10 cellular contexts compared by ENCODE assay signal in the genomic region with DNA sequence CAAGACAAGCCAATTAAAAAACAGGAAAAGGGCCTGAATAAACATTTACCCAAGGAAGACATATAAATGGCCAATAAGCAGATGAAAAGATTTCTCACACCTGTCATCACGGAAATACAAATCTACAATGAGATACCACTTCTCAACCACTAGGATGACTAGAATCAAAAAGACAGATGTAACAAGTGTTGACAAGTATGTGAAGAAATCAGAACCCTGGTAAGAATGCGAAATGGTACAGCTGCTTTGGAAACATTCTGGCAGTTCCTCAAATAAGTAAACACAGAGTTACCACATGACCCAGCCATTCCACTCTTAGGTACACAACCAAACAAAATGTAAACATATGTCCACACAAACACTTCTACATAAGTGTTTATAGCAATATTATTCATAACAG. TPM values are rescaled to one million over a fixed set of nuclear protein-coding genes. Genes with fewer than 3 reads are reported as not detected.
DNase-seq lines count a peak whose midpoint lies in the region; ATAC-seq and TF ChIP-seq lines count a peak whose summit lies in the region.
"Had no signal": no experiment of that assay in that cellular context is flagged by ENCODE, and none has a peak within 500 bp of the region (broad histone marks: within the 10 kb centered on the region; RNA-seq: fewer than 3 reads in every experiment).

No MANE protein-coding gene starts in this region.

- H3K4me2 ChIP-seq in OCI-LY7 (ENCODE audit: low read length): no peak overlapping the region

- H3K9me3 ChIP-seq in OCI-LY7 (ENCODE audit: low read length) (no peaks in the 10 kb centered on the region), aorta (ENCODE audit: control insufficient read depth, low read length) (no peaks in the 10 kb centered on the region)

- DNase-seq in SKM-1 treated with dmso at 0.1 percent for 144 hours (lab: John Stamatoyannopoulos, UW; ENCODE audit: unreplicated experiment): peak; percentile 2
- no peak for DNase-seq in SKM-1 (lab: John Stamatoyannopoulos, UW; ENCODE audit: unreplicated experiment)
- peak; percentile 15 for DNase-seq in OCI-LY7 (ENCODE audit: low spot score)
- DNase-seq in fibroblast of pulmonary artery (ENCODE audit: low read depth): peak; percentile 60
- DNase-seq in stimulated activated naive B cell treated with anti-CD40 and anti-IgM and Interleukin-4, amounts not matched to agents 10 μg/mL and 1 μg/mL and 100 μg/mL, for 72 hours: no peak
- no peak for DNase-seq in aorta
- DNase-seq in erythroblast (lab: John Stamatoyannopoulos, UW): no peak
- DNase-seq: amygdala, NCI-H1694 had no signal

- H3K36me3 ChIP-seq in OCI-LY7 (ENCODE audit: insufficient read depth, low read length) (peaks cover 56% of the 10 kb centered on the region), aorta (ENCODE audit: control insufficient read depth in 1 of 2, insufficient read depth in 2 of 2, low read length in 1 of 2) (no peaks in the 10 kb centered on the region)

- 81 to 83% methylated on average over 2 of the region's 2 CpGs for WGBS in aorta, 2 donors

- no peak overlapping the region for H3K4me3 Mint-ChIP-seq in stimulated activated naive B cell treated with anti-CD40 and anti-IgM and Interleukin-4, amounts not matched to agents 10 μg/mL and 1 μg/mL and 100 μg/mL, for 72 hours

- POLR2A ChIA-PET in OCI-LY7 (lab: Charles Lee): interaction anchor here (0.6 to 2.8 kb wide), 3 partner anchors 11 to 29 kb away, joined by 3 to 11 read pairs (median 7); no protein-coding TSS in a partner anchor

- ATAC-seq in stimulated activated naive B cell treated with anti-CD40 and anti-IgM and Interleukin-4, amounts not matched to agents 10 μg/mL and 1 μg/mL and 100 μg/mL, for 72 hours (replicated peaks): peak; percentile 25 to 45
- no peak for ATAC-seq in aorta (ENCODE audit: low FRiP score)
- ATAC-seq in HG03039 (IDR thresholded peaks at IDR 0.05; ENCODE audit: unreplicated experiment): no peak

- H3K9me2 ChIP-seq in OCI-LY7 (ENCODE audit: insufficient read depth, low read length): no peaks in the 10 kb centered on the region

- no TSS peak for BruUV-seq in OCI-LY7 (replicated peaks; lab: Mats Ljungman, UMichigan)

- CTCF ChIA-PET in OCI-LY7 (lab: Charles Lee; ENCODE audit: unreplicated experiment): no interaction called here

- TF ChIP-seq CTCF in OCI-LY7 (conservative IDR thresholded peaks at IDR 0.05; ENCODE audit: low read length) (peak; percentile 31; the same call in 1 of the 2 replicates), fibroblast of pulmonary artery (IDR thresholded peaks at IDR 0.05; ENCODE audit: low read length, missing control alignments) (peak; percentile 5)

- H3K79me2 ChIP-seq in OCI-LY7 (ENCODE audit: insufficient read depth, low read depth, low read length): no peaks in the 10 kb centered on the region

- H3K27ac ChIP-seq in OCI-LY7 (ENCODE audit: low read depth, low read length, poor library complexity, severe bottlenecking) (no peak overlapping the region), aorta (ENCODE audit: low read depth in 1 of 2, low read length in 2 of 2) (no peak overlapping the region)

- no peak overlapping the region for H3K27ac Mint-ChIP-seq in stimulated activated naive B cell treated with anti-CD40 and anti-IgM and Interleukin-4, amounts not matched to agents 10 μg/mL and 1 μg/mL and 100 μg/mL, for 72 hours

- H3K4me1 ChIP-seq in OCI-LY7 (ENCODE audit: insufficient read depth, low read length, poor library complexity, severe bottlenecking): peaks cover 31% of the 10 kb centered on the region
- H3K4me1 ChIP-seq in aorta (ENCODE audit: control insufficient read depth in 1 of 2, insufficient read depth in 2 of 2, low read length in 2 of 2): peaks cover 2 to 3% of the 10 kb centered on the region in 2 donors

- no peak overlapping the region for H2AFZ ChIP-seq in OCI-LY7 (ENCODE audit: low read length)

- H3K4me3 ChIP-seq in OCI-LY7 (ENCODE audit: low read depth, low read length, poor library complexity, severe bottlenecking) (no peak overlapping the region), fibroblast of pulmonary artery (replicated peaks; ENCODE audit: low read depth, low read length) (no peak overlapping the region), aorta (ENCODE audit: low read length in 2 of 2) (no peak overlapping the region)

- intact Hi-C loops in OCI-LY7 (cut with micrococcal nuclease; ENCODE audit: unreplicated experiment) (no loop called here), aorta (cut with DNase I) (no loop called here)

- H4K20me1 ChIP-seq in OCI-LY7 (ENCODE audit: insufficient read depth, low read length): no peaks in the 10 kb centered on the region

- H3K27me3 Mint-ChIP-seq in stimulated activated naive B cell treated with anti-CD40 and anti-IgM and Interleukin-4, amounts not matched to agents 10 μg/mL and 1 μg/mL and 100 μg/mL, for 72 hours: no peaks in the 10 kb centered on the region

- TF ChIP-seq POLR2A in erythroblast (IDR thresholded peaks at IDR 0.05; ENCODE audit: low read length): no peak

- peaks cover 22 to 36% of the 10 kb centered on the region in 2 donors for H3K36me3 Mint-ChIP-seq in stimulated activated naive B cell treated with anti-CD40 and anti-IgM and Interleukin-4, amounts not matched to agents 10 μg/mL and 1 μg/mL and 100 μg/mL, for 72 hours

- no peaks in the 10 kb centered on the region for H3K27me3 ChIP-seq in aorta (ENCODE audit: control insufficient read depth in 1 of 2, insufficient read depth in 2 of 2, low read length in 1 of 2)

- peaks cover 17 to 35% of the 10 kb centered on the region in 2 donors for H3K4me1 Mint-ChIP-seq in stimulated activated naive B cell treated with anti-CD40 and anti-IgM and Interleukin-4, amounts not matched to agents 10 μg/mL and 1 μg/mL and 100 μg/mL, for 72 hours

- no peaks in the 10 kb centered on the region for H3K9me3 Mint-ChIP-seq in stimulated activated naive B cell treated with anti-CD40 and anti-IgM and Interleukin-4, amounts not matched to agents 10 μg/mL and 1 μg/mL and 100 μg/mL, for 72 hours

RNA-seq across cellular contexts. Expression of a gene that starts 32.5 kb away (rescaled TPM):
- total RNA-seq in OCI-LY7 (2014; rRNA removed; shearing (Covaris generic)): 4.4 TPM in 2 replicates
- total RNA-seq in OCI-LY7 (2022) (5.4 and 5.6 TPM in 2 replicates), aorta (1 to 10 TPM; 1.3 to 2.1 TPM)
- polyA plus RNA-seq in aorta: 1 to 10 TPM in 1 of 2 donors, under 1 TPM in 1; 0.88 to 1.7 TPM

RNA-seq across cellular contexts. Expression of a gene that starts 39.5 kb away (rescaled TPM):
- 140 and 158 TPM in 2 replicates for total RNA-seq in OCI-LY7 (2014; rRNA removed; shearing (Covaris generic))
- 274 and 310 TPM in 2 replicates for total RNA-seq in OCI-LY7 (2022)
- total RNA-seq in aorta: 100 to 1,000 TPM; 212 to 249 TPM
- polyA plus RNA-seq in aorta: 100 to 1,000 TPM; 249 to 397 TPM

RNA-seq across cellular contexts. Expression of a gene that starts 39.7 kb away (rescaled TPM):
- total RNA-seq in OCI-LY7 (2014; rRNA removed; shearing (Covaris generic)): 0.44 and 0.66 TPM in 2 replicates
- total RNA-seq in OCI-LY7 (2022) (1.7 and 2.2 TPM in 2 replicates), aorta (under 1 TPM; 0.19 to 0.39 TPM)
- polyA plus RNA-seq in aorta: under 1 TPM in 1 of 2 donors, not detected in 1; 0.84 TPM

RNA-seq across cellular contexts. Expression of a gene that starts 57.5 kb away (rescaled TPM):
- total RNA-seq in OCI-LY7 (2014; rRNA removed; shearing (Covaris generic)): 19.6 and 21.6 TPM in 2 replicates
- total RNA-seq in OCI-LY7 (2022) (42.4 and 45.7 TPM in 2 replicates), aorta (100 to 1,000 TPM; 100 to 131 TPM)
- 10 to 100 TPM in 1 of 2 donors, 1 to 10 TPM in 1; 8.4 to 17.7 TPM for polyA plus RNA-seq in aorta

Comparison
In these comparisons a context has a peak if more than half of its experiments do, and no peak if none do; other contexts are left out.
1. DNase-seq: peak in SKM-1 treated with dmso at 0.1 percent for 144 hours (single experiment), OCI-LY7 (single experiment) and fibroblast of pulmonary artery (single experiment); none in SKM-1 (single experiment), stimulated activated naive B cell treated with anti-CD40 and anti-IgM and Interleukin-4, amounts not matched to agents 10 μg/mL and 1 μg/mL and 100 μg/mL, for 72 hours (single experiment), aorta (0 of 2) and erythroblast (0 of 2).
2. ATAC-seq: peak in stimulated activated naive B cell treated with anti-CD40 and anti-IgM and Interleukin-4, amounts not matched to agents 10 μg/mL and 1 μg/mL and 100 μg/mL, for 72 hours (2 of 2); none in aorta (single experiment) and HG03039 (single experiment).